Comparison of ENCODE assay signal across 20 cellular contexts in genomic region chr12:121222847-121223246, GRCh38. TPM values are rescaled to one million over a fixed set of nuclear protein-coding genes. Genes with fewer than 3 reads are reported as not detected.
DNase-seq lines count a peak whose midpoint lies in the region; ATAC-seq and TF ChIP-seq lines count a peak whose summit lies in the region.
"Had no signal": no experiment of that assay in that cellular context is flagged by ENCODE, and none has a peak within 500 bp of the region (broad histone marks: within the 10 kb centered on the region; RNA-seq: fewer than 3 reads in every experiment).

No MANE protein-coding gene starts in this region.

- peak overlapping the region; percentile 56 for H3K27ac ChIP-seq in BLaER1
- H3K27ac ChIP-seq in CD8-positive, alpha-beta memory T cell (ENCODE audit: low read depth, low read length), result no peak overlapping the region
- H3K27ac ChIP-seq: parathyroid adenoma, SJSA1, thyroid gland had no signal

- H3K27me3 Mint-ChIP-seq in CD8-positive, alpha-beta memory T cell, result no peaks in the 10 kb centered on the region
- no peaks in the 10 kb centered on the region for H3K27me3 Mint-ChIP-seq in activated CD4-positive, alpha-beta memory T cell treated with anti-CD3 and anti-CD28 coated beads, Interleukin-2, amount 10 ng/mL, durations not matched to agents 7 days and 5 days
- H3K27me3 Mint-ChIP-seq: brain had no signal

- TF ChIP-seq CTCF in mucosa of descending colon (IDR thresholded peaks at IDR 0.05), result no peak

- DNase-seq in CD8-positive, alpha-beta memory T cell, result no peak
- no peak for DNase-seq in activated CD4-positive, alpha-beta memory T cell treated with anti-CD3 and anti-CD28 coated beads, Interleukin-2, amount 10 ng/mL, durations not matched to agents 7 days and 5 days
- DNase-seq in mucosa of descending colon (peak in 1 of 3 donors; percentile 35), hypothalamus (lab: John Stamatoyannopoulos, UW) (no peak), DMS 273 (lab: John Stamatoyannopoulos, UW; ENCODE audit: unreplicated experiment) (no peak)
- DNase-seq: activated CD4-positive, alpha-beta T cell treated with anti-CD3 and anti-CD28 coated beads for 4 hours; Karpas-422; left ventricle myocardium superior; PC-3; stimulated activated CD4-positive, alpha-beta T cell treated with anti-CD3 and anti-CD28 coated beads, Interleukin-4, amount 100 ng/mL, for 4 hours; thyroid gland had no signal

- H3K36me3 ChIP-seq in BLaER1, result peaks cover 66% of the 10 kb centered on the region
- no peaks in the 10 kb centered on the region for H3K36me3 ChIP-seq in CD8-positive, alpha-beta memory T cell (ENCODE audit: insufficient read depth, low read length)
- no peaks in the 10 kb centered on the region for H3K36me3 ChIP-seq in mucosa of descending colon (ENCODE audit: low read depth)
- H3K36me3 ChIP-seq: HAP-1, thyroid gland had no signal

- H3K4me1 ChIP-seq in BLaER1 (peaks cover 36% of the 10 kb centered on the region), mucosa of descending colon (ENCODE audit: low read depth) (peaks cover 25% of the 10 kb centered on the region)
- peaks cover 46% of the 10 kb centered on the region for H3K4me1 ChIP-seq in CD8-positive, alpha-beta memory T cell (ENCODE audit: insufficient read depth, low read length)
- H3K4me1 ChIP-seq: HAP-1, SJSA1 had no signal

- peaks cover 4 to 47% (median 5%) of the 10 kb centered on the region in 3 donors for H3K36me3 Mint-ChIP-seq in CD8-positive, alpha-beta memory T cell
- peaks cover 87% of the 10 kb centered on the region for H3K36me3 Mint-ChIP-seq in activated CD4-positive, alpha-beta memory T cell treated with anti-CD3 and anti-CD28 coated beads, Interleukin-2, amount 10 ng/mL, durations not matched to agents 7 days and 5 days (ENCODE audit: low read depth)
- H3K36me3 Mint-ChIP-seq: brain had no signal

- intact Hi-C loops in mucosa of descending colon (cut with DNase I, micrococcal nuclease), result no loop called here

- ATAC-seq in mucosa of descending colon (peak; percentile 1), GM21447 (IDR thresholded peaks at IDR 0.05; ENCODE audit: unreplicated experiment) (no peak), GM21526 (IDR thresholded peaks at IDR 0.05; ENCODE audit: low FRiP score, unreplicated experiment) (no peak)
- ATAC-seq: left ventricle myocardium superior had no signal

- H3K4me3 Mint-ChIP-seq in CD8-positive, alpha-beta memory T cell, result peak overlapping the region in 1 of 7 donors; percentile 23
- H3K4me3 Mint-ChIP-seq in activated CD4-positive, alpha-beta memory T cell treated with anti-CD3 and anti-CD28 coated beads, Interleukin-2, amount 10 ng/mL, durations not matched to agents 7 days and 5 days, result no peak overlapping the region
- H3K4me3 Mint-ChIP-seq: brain had no signal

- peaks cover 24 to 36% (median 25%) of the 10 kb centered on the region in 3 donors for H3K4me1 Mint-ChIP-seq in CD8-positive, alpha-beta memory T cell
- H3K4me1 Mint-ChIP-seq in activated CD4-positive, alpha-beta memory T cell treated with anti-CD3 and anti-CD28 coated beads, Interleukin-2, amount 10 ng/mL, durations not matched to agents 7 days and 5 days, result peaks cover 78% of the 10 kb centered on the region
- H3K4me1 Mint-ChIP-seq: brain had no signal

- H4K20me1 ChIP-seq in BLaER1, result no peaks in the 10 kb centered on the region

- POLR2A ChIA-PET in CD8-positive, alpha-beta memory T cell (lab: Charles Lee), result interaction anchor here (2.7 kb wide), 1 partner anchor 17 kb away, joined by 14 read pairs; no protein-coding TSS in a partner anchor
- POLR2A ChIA-PET in activated CD4-positive, alpha-beta memory T cell treated with anti-CD3 and anti-CD28 coated beads, Interleukin-2, amount 10 ng/mL, durations not matched to agents 7 days and 5 days (lab: Charles Lee), result interaction anchor here (0.8 to 4.8 kb wide), 10 partner anchors 10 to 184 kb away, joined by 3 to 177 read pairs (median 8); partner anchors contain the start of genes ANAPC5, OASL, P2RX4 and P2RX7

- no peaks in the 10 kb centered on the region for H3K9me3 Mint-ChIP-seq in CD8-positive, alpha-beta memory T cell
- peaks cover 5% of the 10 kb centered on the region for H3K9me3 Mint-ChIP-seq in activated CD4-positive, alpha-beta memory T cell treated with anti-CD3 and anti-CD28 coated beads, Interleukin-2, amount 10 ng/mL, durations not matched to agents 7 days and 5 days

- CTCF ChIA-PET in CD8-positive, alpha-beta memory T cell (lab: Charles Lee), result interaction anchor here (0.9 to 1.2 kb wide), 2 partner anchors 9 to 17 kb away, joined by 3 to 4 read pairs; no protein-coding TSS in a partner anchor
- CTCF ChIA-PET in activated CD4-positive, alpha-beta memory T cell treated with anti-CD3 and anti-CD28 coated beads, Interleukin-2, amount 10 ng/mL, durations not matched to agents 7 days and 5 days (lab: Charles Lee), result interaction anchor here (0.7 to 1.3 kb wide), 3 partner anchors 12 to 111 kb away, joined by 3 to 4 read pairs (median 3); no protein-coding TSS in a partner anchor

- H3K27me3 ChIP-seq in BLaER1, result no peaks in the 10 kb centered on the region
- H3K27me3 ChIP-seq in CD8-positive, alpha-beta memory T cell (ENCODE audit: insufficient read depth, low read length, poor library complexity, severe bottlenecking), result no peaks in the 10 kb centered on the region
- H3K27me3 ChIP-seq: dorsolateral prefrontal cortex, SJSA1, thyroid gland had no signal

- peak overlapping the region; percentile 64 to 94 (median 90) for H3K27ac Mint-ChIP-seq in CD8-positive, alpha-beta memory T cell
- peak overlapping the region; percentile 95 for H3K27ac Mint-ChIP-seq in activated CD4-positive, alpha-beta memory T cell treated with anti-CD3 and anti-CD28 coated beads, Interleukin-2, amount 10 ng/mL, durations not matched to agents 7 days and 5 days
- H3K27ac Mint-ChIP-seq: brain had no signal

- H3K9ac ChIP-seq in BLaER1, result peak overlapping the region; percentile 37; the same call in 1 of the 2 replicates
- H3K9ac ChIP-seq: parathyroid adenoma had no signal

- peak overlapping the region; percentile 74 for H3K4me2 ChIP-seq in BLaER1

- H3K4me3 ChIP-seq in BLaER1 (no peak overlapping the region), mucosa of descending colon (no peak overlapping the region)
- no peak overlapping the region for H3K4me3 ChIP-seq in CD8-positive, alpha-beta memory T cell (ENCODE audit: low read length)
- H3K4me3 ChIP-seq: dorsolateral prefrontal cortex, HAP-1, SJSA1, skin epidermis, thyroid gland had no signal

- H3K9me3 ChIP-seq in BLaER1 (no peaks in the 10 kb centered on the region), mucosa of descending colon (no peaks in the 10 kb centered on the region)
- no peaks in the 10 kb centered on the region for H3K9me3 ChIP-seq in CD8-positive, alpha-beta memory T cell (ENCODE audit: low read length)
- H3K9me3 ChIP-seq: HAP-1, SJSA1, thyroid gland had no signal

RNA-seq across cellular contexts. Expression of gene P2RX4, which starts 12.9 kb away (rescaled TPM):
- 10 to 100 TPM; 39.2 to 40.3 TPM for total RNA-seq in CD8-positive, alpha-beta memory T cell
- 27.0 TPM for polyA plus RNA-seq in CD8-positive, alpha-beta memory T cell
- 100 to 1,000 TPM; 117 to 125 TPM for total RNA-seq in activated CD4-positive, alpha-beta memory T cell treated with anti-CD3 and anti-CD28 coated beads, Interleukin-2, amount 10 ng/mL, durations not matched to agents 7 days and 5 days
- 100 to 1,000 TPM in 2 of 3 donors, 10 to 100 TPM in 1; 83.6 to 194 (median 132) TPM for total RNA-seq in mucosa of descending colon
